Comparison of ENCODE assay signal across 8 cellular contexts in genomic region chr12:47021298-47021697, GRCh38. TPM values are rescaled to one million over a fixed set of nuclear protein-coding genes. Genes with fewer than 3 reads are reported as not detected.
DNase-seq lines count a peak whose midpoint lies in the region; ATAC-seq, FAIRE-seq and TF ChIP-seq lines count a peak whose summit lies in the region.

No MANE protein-coding gene starts in this region.

- FAIRE-seq in pancreas (lab: Jason Lieb, UNC): peak; percentile 91

- TF ChIP-seq CTCF in GM12864 (IDR thresholded peaks at IDR 0.05; ENCODE audit: low read depth, low read length, missing control alignments): peak; percentile 48
- peak; percentile 59 for TF ChIP-seq CTCF in fibroblast of the aortic adventitia (IDR thresholded peaks at IDR 0.05; ENCODE audit: insufficient read depth, low read length)
- peak; percentile 19 to 63 (median 36) for TF ChIP-seq CTCF in pancreas (IDR thresholded peaks at IDR 0.05)

- H3K27me3 Mint-ChIP-seq in T-helper 17 cell: peaks cover 42% of the 10 kb centered on the region

- H3K9me3 ChIP-seq in T-helper 17 cell (ENCODE audit: control insufficient read depth, low read length, poor library complexity, severe bottlenecking) (no peaks in the 10 kb centered on the region), pancreas (no peaks in the 10 kb centered on the region)

- no peaks in the 10 kb centered on the region for H3K36me3 ChIP-seq in pancreas

- no peak overlapping the region for H3K4me3 Mint-ChIP-seq in T-helper 17 cell

- DNase-seq in AG08396 (ENCODE audit: low spot score): peak; percentile 48
- peak; percentile 19 for DNase-seq in GM12864 (ENCODE audit: low read depth)
- DNase-seq in NCI-H1417 (lab: John Stamatoyannopoulos, UW): peak; percentile 44 to 87 (median 59)
- no peak for DNase-seq in T-helper 17 cell
- peak; percentile 92 for DNase-seq in fibroblast of the aortic adventitia (ENCODE audit: low read depth)
- no peak for DNase-seq in pancreas

- H3K27ac Mint-ChIP-seq in T-helper 17 cell: peak overlapping the region; percentile 32

- no peaks in the 10 kb centered on the region for H3K27me3 ChIP-seq in pancreas

- no peaks in the 10 kb centered on the region for H3K4me1 ChIP-seq in pancreas

- 49% methylated on average over 2 of the region's 2 CpGs for WGBS in pancreas, 2 donors

- H3K4me3 ChIP-seq in GM12864 (ENCODE audit: low read depth, low read length) (no peak overlapping the region), fibroblast of the aortic adventitia (ENCODE audit: low read depth, low read length) (no peak overlapping the region), pancreas (no peak overlapping the region)

- H3K36me3 Mint-ChIP-seq in T-helper 17 cell (ENCODE audit: low read depth): peaks cover 9% of the 10 kb centered on the region

- peaks cover 9% of the 10 kb centered on the region for H3K4me1 Mint-ChIP-seq in T-helper 17 cell

- ATAC-seq in T-helper 17 cell (peak; percentile 57), pancreas (peak; percentile 50 to 75 (median 64)), GM21786 (IDR thresholded peaks at IDR 0.05; ENCODE audit: unreplicated experiment) (no peak), HG03342 (IDR thresholded peaks at IDR 0.05; ENCODE audit: unreplicated experiment) (no peak)

- intact Hi-C loops in pancreas (cut with DNase I): no loop called here

- H3K27ac ChIP-seq in pancreas: no peak overlapping the region

RNA-seq across cellular contexts. Expression of gene PCED1B, which starts 58.1 kb away (rescaled TPM):
- total RNA-seq in T-helper 17 cell: 10 to 100 TPM; 48.6 to 54.2 TPM
- total RNA-seq in fibroblast of the aortic adventitia (ENCODE audit: low replicate concordance): 0.27 TPM in 1 of 2 replicates, not detected in the other
- 1 to 10 TPM in 4 of 6 donors, under 1 TPM in 2; 0.71 to 6.4 (median 1.5) TPM for total RNA-seq in pancreas
- 1 to 10 TPM; 1.8 to 2.4 TPM for polyA plus RNA-seq in pancreas

RNA-seq across cellular contexts. Expression of gene AMIGO2, which starts 58.5 kb away (rescaled TPM):
- 1 to 10 TPM; 8.0 to 9.1 TPM for total RNA-seq in T-helper 17 cell
- total RNA-seq in fibroblast of the aortic adventitia (ENCODE audit: low replicate concordance): 2.7 and 3.7 TPM in 2 replicates
- 1 to 10 TPM; 1.3 to 7.5 (median 2.2) TPM for total RNA-seq in pancreas
- polyA plus RNA-seq in pancreas: 1 to 10 TPM; 2.2 to 3.9 TPM

Comparison
In these comparisons a context has a peak if more than half of its experiments do, and no peak if none do; other contexts are left out.
1. DNase-seq: peak in AG08396 (single experiment), GM12864 (single experiment), NCI-H1417 (3 of 3) and fibroblast of the aortic adventitia (single experiment); none in T-helper 17 cell (0 of 3) and pancreas (0 of 6).
2. ATAC-seq: peak in T-helper 17 cell (single experiment) and pancreas (4 of 4); none in GM21786 (single experiment) and HG03342 (single experiment).
3. RNA of gene PCED1B, which starts 58.1 kb away (total RNA-seq): 48.6 to 54.2 TPM in T-helper 17 cell; 0.71 to 6.4 TPM in pancreas and 0.27 TPM in fibroblast of the aortic adventitia; every median in the first group is over 4 times any median in the second.
4. Peak in every context shown above with its lines, with median percentiles within 50 percentile points of each other: CTCF ChIP-seq.